ENCODE assay signal across 8 cellular contexts in the genomic region with DNA sequence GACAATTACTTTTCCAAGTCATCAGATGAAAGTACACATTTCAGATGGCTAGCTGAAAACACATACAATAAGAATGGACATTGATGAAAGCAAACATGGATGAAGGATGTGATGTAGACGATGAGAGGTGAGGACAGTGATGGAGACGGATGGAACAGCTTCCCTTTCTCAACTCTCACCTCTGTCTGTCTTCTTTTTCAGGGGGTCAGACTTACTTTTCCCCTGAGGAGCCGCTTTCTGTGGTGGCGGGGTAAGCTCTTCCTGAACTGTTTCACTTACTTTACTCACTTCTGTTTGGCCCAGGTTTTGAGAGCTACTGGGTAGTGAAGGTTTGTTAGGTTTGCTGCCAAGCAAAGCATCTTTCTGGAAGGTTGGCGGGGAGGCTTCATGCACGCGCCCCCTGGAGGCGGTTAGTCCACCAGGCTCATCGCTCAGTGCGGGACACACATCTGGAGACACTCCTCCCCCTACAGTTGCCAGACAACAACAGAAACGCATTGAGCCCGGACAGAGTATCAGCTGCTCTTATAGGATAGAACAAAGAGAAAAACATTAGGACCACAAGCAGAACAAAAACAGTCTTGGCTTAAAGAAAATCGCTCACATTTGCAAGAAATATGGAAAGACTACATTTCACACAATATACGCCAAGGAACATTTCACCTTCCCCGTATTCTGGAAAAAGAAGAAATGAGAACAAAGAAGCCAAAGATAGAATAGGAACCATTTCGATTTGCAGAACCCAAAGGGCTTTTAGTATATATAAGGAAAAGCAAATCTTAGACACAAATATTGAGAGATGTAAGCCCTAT.
A peak's percentile ranks its signal among the peaks of the same experiment; 100 is the strongest.
DNase-seq lines count a peak whose midpoint lies in the region; ATAC-seq lines count a peak whose summit lies in the region.

No MANE protein-coding gene starts in this region.

- ATAC-seq in HG02885 (IDR thresholded peaks at IDR 0.05; ENCODE audit: poor library complexity, unreplicated experiment) = peak; percentile 99
- peak; percentile 78 to 90 for ATAC-seq in activated CD4-positive, CD25-positive, alpha-beta regulatory T cell treated with anti-CD3 and anti-CD28 coated beads, Interleukin-2, amount 50 U/mL, for 24 hours

- DNase-seq in NCI-H345 (lab: John Stamatoyannopoulos, UW) (peak; percentile 32), NCI-H345 treated with DMSO at 0.1 percent for 48 hours (lab: John Stamatoyannopoulos, UW; ENCODE audit: unreplicated experiment) (no peak), NCI-H2171 treated with DMSO at 0.1 percent for 48 hours (lab: John Stamatoyannopoulos, UW) (peak; percentile 45), kidney glomerular epithelial cell (lab: John Stamatoyannopoulos, UW) (peak; percentile 47)
- peak; percentile 68 for DNase-seq in central memory CD4-positive, alpha-beta T cell
- DNase-seq in stimulated activated CD4-positive, alpha-beta T cell treated with anti-CD3 and anti-CD28 coated beads, Interleukin-1b, Interleukin-23, amount 100 ng/mL, for 48 hours = peak; percentile 82
